In the genomic region with DNA sequence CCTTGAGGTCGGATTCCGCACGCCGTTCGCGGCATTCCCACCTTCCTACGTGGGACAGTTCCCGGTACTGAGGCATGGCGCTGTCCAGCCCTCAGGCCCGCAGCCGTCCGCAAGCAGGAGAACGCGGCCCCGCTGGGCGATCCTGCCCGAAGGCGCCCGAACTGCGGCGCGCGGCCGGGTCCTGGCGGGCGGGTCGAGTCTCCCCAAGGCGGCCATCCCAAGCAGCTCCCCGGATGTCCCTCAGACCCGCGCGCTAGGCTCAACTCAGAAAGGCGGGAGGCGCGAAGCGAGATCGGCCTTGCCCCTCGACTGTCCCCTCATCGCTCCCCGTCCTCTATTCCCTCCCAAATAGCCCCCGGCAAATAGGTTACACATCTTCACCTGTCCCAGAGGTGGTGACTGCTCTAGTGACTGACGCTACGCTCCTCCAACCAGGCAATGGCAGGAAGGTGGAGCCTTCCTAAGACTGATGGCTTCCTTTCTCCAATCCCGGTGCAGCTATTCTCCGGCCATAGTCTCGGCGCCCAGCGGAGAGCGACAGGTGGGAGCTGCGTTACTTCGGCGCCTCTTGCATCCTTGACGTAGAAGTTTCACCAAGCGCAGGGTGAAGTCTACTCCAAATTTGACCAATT, we compare ENCODE assay signal across 8 cellular contexts. TPM values are rescaled to one million over a fixed set of nuclear protein-coding genes. Genes with fewer than 3 reads are reported as not detected.
DNase-seq lines count a peak whose midpoint lies in the region; ATAC-seq, FAIRE-seq and TF ChIP-seq lines count a peak whose summit lies in the region.

No MANE protein-coding gene starts in this region.

- H3K79me2 ChIP-seq in endothelial cell of umbilical vein (ENCODE audit: control insufficient read depth, insufficient read depth, low read length): peaks cover 40% of the 10 kb centered on the region

- H4K20me1 ChIP-seq in endothelial cell of umbilical vein (replicated peaks; ENCODE audit: control insufficient read depth, extremely low read depth, insufficient read depth, low read length): peaks cover 4% of the 10 kb centered on the region

- POLR2A ChIA-PET in endothelial cell of umbilical vein (lab: Charles Lee): interaction anchor here (1.2 to 1.4 kb wide), 3 partner anchors 54 to 247 kb away, joined by 3 to 6 read pairs (median 5); a partner anchor contains a TSS

- peak overlapping the region; percentile 95 for H3K27ac ChIP-seq in HUES48 (ENCODE audit: low read depth, low read length)
- peak overlapping the region; percentile 44 for H3K27ac ChIP-seq in endothelial cell of umbilical vein (ENCODE audit: insufficient read depth, low read depth, low read length)
- peak overlapping the region; percentile 86 for H3K27ac ChIP-seq in mesodermal cell (ENCODE audit: low read depth, low read length, severe bottlenecking)

- dilution Hi-C loops in endothelial cell of umbilical vein (cut with MboI; ENCODE audit: extremely low pct_ligation_motif_present, low sequenced_read_pairs): no loop called here

- peaks cover 15% of the 10 kb centered on the region for H3K4me1 ChIP-seq in HUES48 (ENCODE audit: control insufficient read depth, insufficient read depth, low read length)
- no peaks in the 10 kb centered on the region for H3K4me1 ChIP-seq in NT2/D1 (ENCODE audit: insufficient read depth, insufficient read length)
- H3K4me1 ChIP-seq in endothelial cell of umbilical vein (ENCODE audit: control insufficient read depth, extremely low read depth, insufficient read depth, low read length): peaks cover 8% of the 10 kb centered on the region
- peaks cover 7% of the 10 kb centered on the region for H3K4me1 ChIP-seq in mesodermal cell (ENCODE audit: control insufficient read depth, insufficient read depth, low read length, poor library complexity, severe bottlenecking)

- H2AFZ ChIP-seq in endothelial cell of umbilical vein (ENCODE audit: low read depth, low read length): peak overlapping the region; percentile 49

- intact Hi-C loops in endothelial cell of umbilical vein (cut with micrococcal nuclease): loop anchor here (1.0 to 5.0 kb wide), 7 partner anchors 28 to 263 kb away; a partner anchor contains a TSS

- DNase-seq in D341Med (ENCODE audit: low spot score) (peak; percentile 86), NT2/D1 (ENCODE audit: low read depth, low spot score) (peak; percentile 92), endothelial cell of umbilical vein (ENCODE audit: low read depth, low spot score) (peak; percentile 95)
- peak; percentile 80 for DNase-seq in activated CD8-positive, alpha-beta memory T cell treated with anti-CD3 and anti-CD28 coated beads, Interleukin-2, amount 50 U/mL, for 4 hours
- peak; percentile 67 for DNase-seq in stimulated activated CD8-positive, alpha-beta memory T cell treated with anti-CD3 and anti-CD28 coated beads, Interleukin-15, amount 100 ng/mL, for 1 hour (ENCODE audit: low read depth)

- TF ChIP-seq POLR2A in endothelial cell of umbilical vein (IDR thresholded peaks at IDR 0.05; ENCODE audit: low read depth, low read length): no peak

- no peak for TF ChIP-seq CTCF in endothelial cell of umbilical vein (IDR thresholded peaks at IDR 0.05; ENCODE audit: extremely low read depth in 1 of 2, insufficient read depth in 1 of 2, low read depth in 1 of 2, low read length in 2 of 2)

- no peak for FAIRE-seq in endothelial cell of umbilical vein (lab: Jason Lieb, UNC)

- H3K9ac ChIP-seq in HUES48 (ENCODE audit: low read depth, low read length) (peak overlapping the region; percentile 79), NT2/D1 (ENCODE audit: insufficient read length, low read depth) (peak overlapping the region; percentile 72), endothelial cell of umbilical vein (replicated peaks; ENCODE audit: extremely low read depth, insufficient read depth, low read length) (peak overlapping the region; percentile 61)

- peak; percentile 67 for ATAC-seq in GM21447 (IDR thresholded peaks at IDR 0.05; ENCODE audit: unreplicated experiment)

- peak overlapping the region; percentile 82 for H3K4me2 ChIP-seq in endothelial cell of umbilical vein (ENCODE audit: insufficient read depth, low read length)

- CTCF ChIA-PET in endothelial cell of umbilical vein (lab: Charles Lee): interaction anchor here (0.9 to 2.9 kb wide), 6 partner anchors 15 to 234 kb away, joined by 3 to 22 read pairs (median 4); a partner anchor contains a TSS

- 0% methylated on average over 43 to 44 of the region's 54 CpGs for WGBS in mesodermal cell (ENCODE audit: insufficient coverage in 2 of 2), 2 experiments

- H3K27me3 ChIP-seq in HUES48 (ENCODE audit: control insufficient read depth, insufficient read depth, low read length) (no peaks in the 10 kb centered on the region), NT2/D1 (ENCODE audit: insufficient read depth, insufficient read length) (no peaks in the 10 kb centered on the region), endothelial cell of umbilical vein (ENCODE audit: control insufficient read depth in 2 of 2, insufficient read depth in 2 of 2, low read length in 2 of 2) (no peaks in the 10 kb centered on the region)

- H3K9me1 ChIP-seq in endothelial cell of umbilical vein (replicated peaks; ENCODE audit: control insufficient read depth, extremely low read depth, insufficient read depth, low read length): no peaks in the 10 kb centered on the region

- H3K36me3 ChIP-seq in HUES48 (ENCODE audit: control insufficient read depth, insufficient read depth, low read length) (peaks cover 6% of the 10 kb centered on the region; the same call in 1 of the 2 replicates), NT2/D1 (ENCODE audit: insufficient read depth, insufficient read length, low read length) (peaks cover 3% of the 10 kb centered on the region), endothelial cell of umbilical vein (ENCODE audit: control insufficient read depth in 2 of 2, extremely low read depth in 1 of 2, insufficient read depth in 2 of 2, low read length in 2 of 2) (no peaks in the 10 kb centered on the region), mesodermal cell (ENCODE audit: control insufficient read depth, insufficient read depth, low read length) (peaks cover 17% of the 10 kb centered on the region)

- H3K9me3 ChIP-seq in HUES48 (ENCODE audit: control insufficient read depth, insufficient read depth, low read length) (no peaks in the 10 kb centered on the region), NT2/D1 (ENCODE audit: insufficient read depth, low read length) (no peaks in the 10 kb centered on the region), endothelial cell of umbilical vein (replicated peaks; ENCODE audit: control insufficient read depth, insufficient read depth, low read length) (no peaks in the 10 kb centered on the region), mesodermal cell (ENCODE audit: control insufficient read depth, low read length) (no peaks in the 10 kb centered on the region)

- peak overlapping the region; percentile 88 for H3K4me3 ChIP-seq in HUES48 (ENCODE audit: low read depth, low read length)
- peak overlapping the region; percentile 50 for H3K4me3 ChIP-seq in NT2/D1 (ENCODE audit: insufficient read length, low read depth)
- H3K4me3 ChIP-seq in endothelial cell of umbilical vein (replicated peaks in 1 of 3; ENCODE audit: insufficient read depth in 1 of 3, low read depth in 1 of 3, low read length in 3 of 3): peak overlapping the region; percentile 42 to 91 (median 79)
- peak overlapping the region; percentile 100 for H3K4me3 ChIP-seq in mesodermal cell (ENCODE audit: extremely low read depth, insufficient read depth, low read length, poor library complexity, severe bottlenecking)

- BruUV-seq in endothelial cell of umbilical vein (replicated peaks; lab: Mats Ljungman, UMichigan): no TSS peak

TF ChIP-seq in endothelial cell of umbilical vein, 7 proteins besides CTCF, POLR2A, EP300 and RAD21 (continues in another document):
- TF ChIP-seq MYC (IDR thresholded peaks at IDR 0.05; ENCODE audit: low read depth, low read length) (no peak), POLR2AphosphoS5 (IDR thresholded peaks at IDR 0.05; ENCODE audit: insufficient read depth, low read depth, low read length) (peak; percentile 38), FOS (IDR thresholded peaks at IDR 0.05; ENCODE audit: borderline replicate concordance, insufficient read depth, low read length) (no peak), GATA2 (IDR thresholded peaks at IDR 0.05; ENCODE audit: insufficient read depth, insufficient read length, low read depth, low read length) (no peak)

RNA-seq across cellular contexts. Expression of a gene that starts 0.8 kb away (rescaled TPM):
- 87.0 and 92.4 TPM in 2 replicates for total RNA-seq in endothelial cell of umbilical vein
- polyA plus RNA-seq in endothelial cell of umbilical vein: 54.8 and 56.1 TPM in 2 replicates
- polyA plus RNA-seq in endothelial cell of umbilical vein (2011; cell fraction: cytosol; rRNA removed): 41.6 and 43.0 TPM in 2 replicates
- 156 and 175 TPM in 2 replicates for polyA plus RNA-seq in endothelial cell of umbilical vein (2011; cell fraction: nucleus; rRNA removed)
- polyA plus RNA-seq in endothelial cell of umbilical vein (2012): 46.3 and 54.2 TPM in 2 replicates
- polyA minus RNA-seq in endothelial cell of umbilical vein: 155 and 170 TPM in 2 replicates
- polyA minus RNA-seq in endothelial cell of umbilical vein (2011; cell fraction: cytosol; rRNA and poly(A)+ RNA removed): 39.7 TPM
- 173 and 218 TPM in 2 replicates for polyA minus RNA-seq in endothelial cell of umbilical vein (2011; cell fraction: nucleus; rRNA and poly(A)+ RNA removed)
- 59.6 TPM for polyA plus RNA-seq in mesodermal cell (2013, experiment 1 of 2)
- 46.6 TPM for polyA plus RNA-seq in mesodermal cell (2013, experiment 2 of 2)

RNA-seq across cellular contexts. Expression of a gene that starts 40.9 kb away (rescaled TPM):
- not detected in 2 replicates for total RNA-seq in endothelial cell of umbilical vein
- polyA plus RNA-seq in endothelial cell of umbilical vein: not detected in 2 replicates
- 0.06 TPM in 1 of 2 replicates, not detected in the other for polyA plus RNA-seq in endothelial cell of umbilical vein (2011; cell fraction: cytosol; rRNA removed)
- polyA plus RNA-seq in endothelial cell of umbilical vein (2011; cell fraction: nucleus; rRNA removed): 0.09 and 0.22 TPM in 2 replicates
- not detected in 2 replicates for polyA plus RNA-seq in endothelial cell of umbilical vein (2012)
- polyA minus RNA-seq in endothelial cell of umbilical vein: not detected in 2 replicates
- polyA minus RNA-seq in endothelial cell of umbilical vein (2011; cell fraction: cytosol; rRNA and poly(A)+ RNA removed): not detected
- not detected in 2 replicates for polyA minus RNA-seq in endothelial cell of umbilical vein (2011; cell fraction: nucleus; rRNA and poly(A)+ RNA removed)
- polyA plus RNA-seq in mesodermal cell (2013, experiment 1 of 2): not detected
- polyA plus RNA-seq in mesodermal cell (2013, experiment 2 of 2): not detected

RNA-seq across cellular contexts. Expression of a gene that starts 54.4 kb away (rescaled TPM):
- total RNA-seq in endothelial cell of umbilical vein: 33.2 and 35.3 TPM in 2 replicates
- 62.9 and 79.8 TPM in 2 replicates for polyA plus RNA-seq in endothelial cell of umbilical vein
- 79.4 and 88.5 TPM in 2 replicates for polyA plus RNA-seq in endothelial cell of umbilical vein (2011; cell fraction: cytosol; rRNA removed)
- 126 and 162 TPM in 2 replicates for polyA plus RNA-seq in endothelial cell of umbilical vein (2011; cell fraction: nucleus; rRNA removed)
- polyA plus RNA-seq in endothelial cell of umbilical vein (2012): 38.6 and 57.3 TPM in 2 replicates
- 33.7 and 35.1 TPM in 2 replicates for polyA minus RNA-seq in endothelial cell of umbilical vein
- 1.2 TPM for polyA minus RNA-seq in endothelial cell of umbilical vein (2011; cell fraction: cytosol; rRNA and poly(A)+ RNA removed)
- polyA minus RNA-seq in endothelial cell of umbilical vein (2011; cell fraction: nucleus; rRNA and poly(A)+ RNA removed): 54.6 and 68.6 TPM in 2 replicates
- 17.1 TPM for polyA plus RNA-seq in mesodermal cell (2013, experiment 1 of 2)
- polyA plus RNA-seq in mesodermal cell (2013, experiment 2 of 2): 13.9 TPM

Comparison
In these comparisons a context has a peak if more than half of its experiments do, and no peak if none do; other contexts are left out.
1. Peak in every context shown above with its lines: DNase-seq, ATAC-seq, H3K4me3 ChIP-seq and H3K27ac ChIP-seq.
2. H3K27ac ChIP-seq: peak in every context shown above with its lines; median percentile 95 in HUES48; 86 in mesodermal cell; 44 in endothelial cell of umbilical vein.
3. H3K4me3 ChIP-seq: peak in every context shown above with its lines; median percentile 100 in mesodermal cell; 88 in HUES48; 79 in endothelial cell of umbilical vein; 50 in NT2/D1.